ENCODE assay signal across 8 cellular contexts in genomic region chr14:73458219-73458976, GRCh38. TPM values are rescaled to one million over a fixed set of nuclear protein-coding genes. Genes with fewer than 3 reads are reported as not detected.
DNase-seq lines count a peak whose midpoint lies in the region; ATAC-seq, FAIRE-seq and TF ChIP-seq lines count a peak whose summit lies in the region.

NUMB (minus strand) TSS chr14:73458546; CDS start chr14:73355751, 102,795 bp downstream.

- H3K27me3 ChIP-seq in esophagus muscularis mucosa = no peaks in the 10 kb centered on the region
- no peaks in the 10 kb centered on the region for H3K27me3 ChIP-seq in muscle layer of duodenum (ENCODE audit: low read depth, low read length)

- H3K27ac ChIP-seq in KOPT-K1 (ENCODE audit: low read depth, low read length, poor library complexity, severe bottlenecking) (peak within 1 kb of the TSS; percentile 63), esophagus muscularis mucosa (replicated peaks in 1 of 4) (peak within 1 kb of the TSS; percentile 94 to 99 (median 98)), muscle layer of duodenum (ENCODE audit: low read length) (peak within 1 kb of the TSS; percentile 83)

- H3K4me1 ChIP-seq in esophagus muscularis mucosa = peaks cover 67 to 84% (median 79%) of the 10 kb centered on the region in 4 donors
- H3K4me1 ChIP-seq in muscle layer of duodenum (ENCODE audit: control insufficient read depth in 1 of 2, insufficient read depth in 2 of 2, low read length in 2 of 2) = peaks cover 25 to 65% of the 10 kb centered on the region in 2 donors

- peak within 1 kb of the TSS; percentile 79 to 100 (median 96) for H3K4me3 ChIP-seq in esophagus muscularis mucosa
- peak within 1 kb of the TSS; percentile 87 to 99 for H3K4me3 ChIP-seq in muscle layer of duodenum (ENCODE audit: low read depth in 1 of 2, low read length in 2 of 2)

- H3K4me3 Mint-ChIP-seq in activated T-cell treated with anti-CD3 and anti-CD28 coated beads, Interleukin-2, amount 50 U/mL, for 72 hours = peak within 1 kb of the TSS; percentile 82 to 96

- under 1% methylated on average over 38 of the region's 54 CpGs for WGBS in esophagus muscularis mucosa

- peaks cover 6 to 10% of the 10 kb centered on the region in 2 donors for H3K36me3 Mint-ChIP-seq in activated T-cell treated with anti-CD3 and anti-CD28 coated beads, Interleukin-2, amount 50 U/mL, for 72 hours (ENCODE audit: insufficient read depth in 2 of 2)

- intact Hi-C loops in esophagus muscularis mucosa (cut with DNase I) = no loop called here

- H3K27me3 Mint-ChIP-seq in activated T-cell treated with anti-CD3 and anti-CD28 coated beads, Interleukin-2, amount 50 U/mL, for 72 hours (ENCODE audit: low read depth) = no peaks in the 10 kb centered on the region

- ATAC-seq in GM21786 (IDR thresholded peaks at IDR 0.05; ENCODE audit: unreplicated experiment) = peak; percentile 95
- peak; percentile 93 to 95 for ATAC-seq in activated T-cell treated with anti-CD3 and anti-CD28 coated beads, Interleukin-2, amount 50 U/mL, for 72 hours (replicated peaks in 1 of 2)

- TF ChIP-seq POLR2A in esophagus muscularis mucosa (IDR thresholded peaks at IDR 0.05; ENCODE audit: low read depth) = peak; percentile 62

- FAIRE-seq in RCC 7860 (lab: Jason Lieb, UNC) = peak; percentile 91

- H3K9me3 ChIP-seq in KOPT-K1 (ENCODE audit: insufficient read depth, low read length, poor library complexity, severe bottlenecking) (no peaks in the 10 kb centered on the region), esophagus muscularis mucosa (no peaks in the 10 kb centered on the region), muscle layer of duodenum (ENCODE audit: control insufficient read depth in 1 of 2, low read length in 2 of 2) (no peaks in the 10 kb centered on the region)

- TF ChIP-seq EP300 in esophagus muscularis mucosa (IDR thresholded peaks at IDR 0.05) = no peak

- DNase-seq in DMS79 treated with DMSO at 0.1 percent for 48 hours (lab: John Stamatoyannopoulos, UW) (peak; percentile 100), RCC 7860 (ENCODE audit: low spot score) (peak; percentile 95), esophagus muscularis mucosa (ENCODE audit: extremely low spot score) (peak; percentile 100)
- DNase-seq in activated T-cell treated with anti-CD3 and anti-CD28 coated beads, Interleukin-2, amount 50 U/mL, for 72 hours = peak; percentile 94 to 98
- DNase-seq in stimulated activated CD8-positive, alpha-beta memory T cell treated with anti-CD3 and anti-CD28 coated beads, Interleukin-7, amount 100 ng/mL, for 4 hours (ENCODE audit: low read depth in 2 of 2) = peak; percentile 91 to 98

- no peaks in the 10 kb centered on the region for H3K9me3 Mint-ChIP-seq in activated T-cell treated with anti-CD3 and anti-CD28 coated beads, Interleukin-2, amount 50 U/mL, for 72 hours

- TF ChIP-seq CTCF in esophagus muscularis mucosa (IDR thresholded peaks at IDR 0.05) = peak in 2 of 3 experiments; percentile 8 to 12

- peak within 1 kb of the TSS; percentile 85 for H3K27ac Mint-ChIP-seq in activated T-cell treated with anti-CD3 and anti-CD28 coated beads, Interleukin-2, amount 50 U/mL, for 72 hours

- H3K4me1 Mint-ChIP-seq in activated T-cell treated with anti-CD3 and anti-CD28 coated beads, Interleukin-2, amount 50 U/mL, for 72 hours (ENCODE audit: low read depth) = peaks cover 60% of the 10 kb centered on the region

- H3K36me3 ChIP-seq in KOPT-K1 (ENCODE audit: insufficient read depth, low read length) = no peaks in the 10 kb centered on the region
- H3K36me3 ChIP-seq in esophagus muscularis mucosa = no peaks in the 10 kb centered on the region
- H3K36me3 ChIP-seq in muscle layer of duodenum (ENCODE audit: control insufficient read depth in 1 of 2, insufficient read depth in 2 of 2, low read length in 2 of 2) = no peaks in the 10 kb centered on the region

RNA-seq across cellular contexts. Expression of gene NUMB, which starts in this region (rescaled TPM):
- 10 to 100 TPM; 63.4 to 66.3 TPM for total RNA-seq in activated T-cell treated with anti-CD3 and anti-CD28 coated beads, Interleukin-2, amount 50 U/mL, for 72 hours
- total RNA-seq in esophagus muscularis mucosa = 10 to 100 TPM; 49.2 to 63.4 (median 50.7) TPM

Comparison
In these comparisons a context has a peak if more than half of its experiments do, and no peak if none do; other contexts are left out.
1. Peak in every context shown above with its lines: DNase-seq, ATAC-seq, H3K4me3 ChIP-seq and H3K27ac ChIP-seq.